Comparison of ENCODE assay signal across 9 cellular contexts in genomic region chr11:112320668-112321067, GRCh38.
DNase-seq lines count a peak whose midpoint lies in the region; ATAC-seq and TF ChIP-seq lines count a peak whose summit lies in the region.
"Had no signal": no experiment of that assay in that cellular context is flagged by ENCODE, and none has a peak within 500 bp of the region (broad histone marks: within the 10 kb centered on the region; RNA-seq: fewer than 3 reads in every experiment).

No MANE protein-coding gene starts in this region.

- no peaks in the 10 kb centered on the region for H3K9me3 Mint-ChIP-seq in CD4-positive, alpha-beta T cell

- H3K4me3 Mint-ChIP-seq in CD4-positive, alpha-beta T cell: no peak overlapping the region

- no peak overlapping the region for H3K27ac Mint-ChIP-seq in CD4-positive, alpha-beta T cell

- peak; percentile 54 for DNase-seq in AG08395 (ENCODE audit: low spot score)
- DNase-seq in NCI-H226: peak; percentile 31
- DNase-seq in dedifferentiated amniotic fluid mesenchymal stem cell (ENCODE audit: extremely low spot score): peak; percentile 44
- peak; percentile 84 to 91 for DNase-seq in lung microvascular endothelial cell (ENCODE audit: low read depth in 2 of 2)
- no peak for DNase-seq in NCI-H2171 (lab: John Stamatoyannopoulos, UW)
- DNase-seq in CD4-positive, alpha-beta T cell: no peak
- DNase-seq: Karpas-422 had no signal

- POLR2A ChIA-PET in CD4-positive, alpha-beta T cell (lab: Charles Lee): no interaction called here

- intact Hi-C loops in CD4-positive, alpha-beta T cell (cut with DNase I, micrococcal nuclease): no loop called here

- no peaks in the 10 kb centered on the region for H3K27me3 Mint-ChIP-seq in CD4-positive, alpha-beta T cell

- no peaks in the 10 kb centered on the region for H3K27me3 ChIP-seq in CD4-positive, alpha-beta T cell (ENCODE audit: control insufficient read depth, insufficient read depth, low read length)

- no peak for ATAC-seq in CD4-positive, alpha-beta T cell (ENCODE audit: poor library complexity)
- ATAC-seq in HG02970 (IDR thresholded peaks at IDR 0.05; ENCODE audit: low FRiP score, unreplicated experiment): no peak
- no peak for ATAC-seq in HG02973 (IDR thresholded peaks at IDR 0.05; ENCODE audit: unreplicated experiment)

- CTCF ChIA-PET in CD4-positive, alpha-beta T cell (lab: Charles Lee): no interaction called here

- TF ChIP-seq CTCF in CD4-positive, alpha-beta T cell (IDR thresholded peaks at IDR 0.05): no peak

- no peaks in the 10 kb centered on the region for H3K9me3 ChIP-seq in CD4-positive, alpha-beta T cell (ENCODE audit: control insufficient read depth, low read length)

- H3K36me3 Mint-ChIP-seq in CD4-positive, alpha-beta T cell (ENCODE audit: low read depth): peaks cover 4% of the 10 kb centered on the region

- H3K4me1 Mint-ChIP-seq in CD4-positive, alpha-beta T cell (ENCODE audit: low read depth): peaks cover 33% of the 10 kb centered on the region

- no peak overlapping the region for H3K27ac ChIP-seq in CD4-positive, alpha-beta T cell (ENCODE audit: low read depth, low read length)

Comparison
In these comparisons a context has a peak if more than half of its experiments do, and no peak if none do; other contexts are left out.
1. DNase-seq: peak in AG08395 (single experiment), NCI-H226 (single experiment), dedifferentiated amniotic fluid mesenchymal stem cell (single experiment) and lung microvascular endothelial cell (2 of 2); none in NCI-H2171 (single experiment) and CD4-positive, alpha-beta T cell (0 of 10).